Comparison of ENCODE assay signal across 29 cellular contexts in genomic region chr18:25834061-25834460, GRCh38.
"Had no signal": no experiment of that assay in that cellular context is flagged by ENCODE, and none has a peak within 500 bp of the region (broad histone marks: within the 10 kb centered on the region; RNA-seq: fewer than 3 reads in every experiment).

No MANE protein-coding gene starts in this region.

- DNase-seq: activated CD4-positive, alpha-beta T cell treated with anti-CD3 and anti-CD28 coated beads for 48 hours; activated CD4-positive, alpha-beta T cell treated with anti-CD3 and anti-CD28 coated beads, Interleukin-2, amount 50 U/mL, for 1 hour; activated CD4-positive, alpha-beta T cell treated with anti-CD3 and anti-CD28 coated beads, Interleukin-2, amount 50 U/mL, for 48 hours; activated CD8-positive, alpha-beta memory T cell treated with anti-CD3 and anti-CD28 coated beads for 24 hours; activated CD8-positive, alpha-beta T cell treated with anti-CD3 and anti-CD28 coated beads for 36 hours; activated effector memory CD4-positive, alpha-beta T cell treated with Interleukin-2 at 50 U/mL for 16 hours; activated naive CD4-positive, alpha-beta T cell treated with anti-CD3 and anti-CD28 coated beads, Interleukin-2, amount 10 ng/mL, durations not matched to agents 7 days and 5 days; activated naive CD8-positive, alpha-beta T cell treated with anti-CD3 and anti-CD28 coated beads, Interleukin-2, amount 10 ng/mL, durations not matched to agents 7 days and 5 days; activated T-cell treated with anti-CD3 and anti-CD28 coated beads, Interleukin-2, amount 50 U/mL, for 4 hours; amniotic stem cell; anterior cingulate cortex; brain microvascular endothelial cell; dorsolateral prefrontal cortex; effector memory CD4-positive, alpha-beta T cell; endodermal cell; erythroblast; esophagus squamous epithelium; foreskin melanocyte; heart right ventricle; T-helper 2 cell had no signal

- H3K27me3 Mint-ChIP-seq: activated naive CD8-positive, alpha-beta T cell treated with anti-CD3 and anti-CD28 coated beads, Interleukin-2, amount 10 ng/mL, durations not matched to agents 7 days and 5 days; dendritic cell treated with granulocyte-macrophage colony-stimulating factor and Interleukin-4, amounts not matched to agents 40 ng/mL and 50 ng/mL, for 4 days had no signal

- H3K36me3 Mint-ChIP-seq: activated naive CD4-positive, alpha-beta T cell treated with anti-CD3 and anti-CD28 coated beads, Interleukin-2, amount 10 ng/mL, durations not matched to agents 7 days and 5 days; activated naive CD4-positive, alpha-beta T cell treated with anti-CD3 and anti-CD28 coated beads, Interleukin-2, amount 50 U/mL, for 72 hours; activated naive CD8-positive, alpha-beta T cell treated with anti-CD3 and anti-CD28 coated beads, Interleukin-2, amount 10 ng/mL, durations not matched to agents 7 days and 5 days; WTC11 had no signal

- H3K4me3 ChIP-seq: coronary artery, dorsolateral prefrontal cortex, esophagus squamous epithelium, gastroesophageal sphincter, heart right ventricle, hepatocyte had no signal

- H3K4me2 ChIP-seq: hepatocyte had no signal

- H3K27ac Mint-ChIP-seq: activated CD8-positive, alpha-beta T cell treated with anti-CD3 and anti-CD28 coated beads for 36 hours; activated naive CD4-positive, alpha-beta T cell treated with anti-CD3 and anti-CD28 coated beads, Interleukin-2, amount 10 ng/mL, durations not matched to agents 7 days and 5 days; activated naive CD4-positive, alpha-beta T cell treated with anti-CD3 and anti-CD28 coated beads, Interleukin-2, amount 50 U/mL, for 72 hours; activated naive CD8-positive, alpha-beta T cell treated with anti-CD3 and anti-CD28 coated beads, Interleukin-2, amount 10 ng/mL, durations not matched to agents 7 days and 5 days; activated T-helper 17 cell treated with anti-CD3 and anti-CD28 coated beads, Interleukin-2, amount 50 U/mL, for 72 hours; dendritic cell treated with granulocyte-macrophage colony-stimulating factor and Interleukin-4, amounts not matched to agents 40 ng/mL and 50 ng/mL, for 4 days; endodermal cell; WTC11 had no signal

- H2AFZ ChIP-seq: hepatocyte had no signal

- H3K9me3 ChIP-seq: esophagus squamous epithelium, gastroesophageal sphincter, heart right ventricle had no signal

- H3K9me3 Mint-ChIP-seq: activated CD8-positive, alpha-beta T cell treated with anti-CD3 and anti-CD28 coated beads for 36 hours; activated naive CD4-positive, alpha-beta T cell treated with anti-CD3 and anti-CD28 coated beads, Interleukin-2, amount 10 ng/mL, durations not matched to agents 7 days and 5 days; activated naive CD8-positive, alpha-beta T cell treated with anti-CD3 and anti-CD28 coated beads, Interleukin-2, amount 10 ng/mL, durations not matched to agents 7 days and 5 days; activated T-cell treated with anti-CD3 and anti-CD28 coated beads, Interleukin-2, amount 50 U/mL, for 4 hours; activated T-helper 17 cell treated with anti-CD3 and anti-CD28 coated beads, Interleukin-2, amount 50 U/mL, for 72 hours; central memory CD8-positive, alpha-beta T cell; dendritic cell treated with granulocyte-macrophage colony-stimulating factor and Interleukin-4, amounts not matched to agents 40 ng/mL and 50 ng/mL, for 4 days; endodermal cell; WTC11 had no signal

- H3K4me3 Mint-ChIP-seq: activated CD8-positive, alpha-beta T cell treated with anti-CD3 and anti-CD28 coated beads for 36 hours; activated naive CD4-positive, alpha-beta T cell treated with anti-CD3 and anti-CD28 coated beads, Interleukin-2, amount 10 ng/mL, durations not matched to agents 7 days and 5 days; activated naive CD8-positive, alpha-beta T cell treated with anti-CD3 and anti-CD28 coated beads, Interleukin-2, amount 10 ng/mL, durations not matched to agents 7 days and 5 days; activated T-cell treated with anti-CD3 and anti-CD28 coated beads, Interleukin-2, amount 50 U/mL, for 4 hours; activated T-helper 17 cell treated with anti-CD3 and anti-CD28 coated beads, Interleukin-2, amount 50 U/mL, for 72 hours; central memory CD8-positive, alpha-beta T cell; dendritic cell treated with granulocyte-macrophage colony-stimulating factor and Interleukin-4, amounts not matched to agents 40 ng/mL and 50 ng/mL, for 4 days; endodermal cell; WTC11 had no signal

- H3K4me1 ChIP-seq: gastroesophageal sphincter had no signal

- H3K36me3 ChIP-seq: brain microvascular endothelial cell, esophagus squamous epithelium, gastroesophageal sphincter, heart right ventricle had no signal

- H3K4me1 Mint-ChIP-seq: activated naive CD4-positive, alpha-beta T cell treated with anti-CD3 and anti-CD28 coated beads, Interleukin-2, amount 10 ng/mL, durations not matched to agents 7 days and 5 days; activated naive CD8-positive, alpha-beta T cell treated with anti-CD3 and anti-CD28 coated beads, Interleukin-2, amount 10 ng/mL, durations not matched to agents 7 days and 5 days; activated T-helper 17 cell treated with anti-CD3 and anti-CD28 coated beads, Interleukin-2, amount 50 U/mL, for 72 hours; central memory CD8-positive, alpha-beta T cell; endodermal cell; WTC11 had no signal

- H3K27me3 ChIP-seq: brain microvascular endothelial cell, esophagus squamous epithelium, gastroesophageal sphincter, heart right ventricle, hepatocyte had no signal

- H3K27ac ChIP-seq: brain microvascular endothelial cell, coronary artery, dorsolateral prefrontal cortex, esophagus squamous epithelium, gastroesophageal sphincter, heart right ventricle, hepatocyte, VCaP had no signal

- H3K79me2 ChIP-seq: hepatocyte had no signal
